8 cellular contexts compared by ENCODE assay signal in genomic region chr18:76565238-76566173, GRCh38.
DNase-seq lines count a peak whose midpoint lies in the region; ATAC-seq and TF ChIP-seq lines count a peak whose summit lies in the region.

No MANE protein-coding gene starts in this region.

- no peak overlapping the region for H3K4me2 ChIP-seq in neural cell (ENCODE audit: low read length)

- no peak for TF ChIP-seq POLR2A in gastroesophageal sphincter (IDR thresholded peaks at IDR 0.05)

- no peak for TF ChIP-seq EP300 in gastroesophageal sphincter (IDR thresholded peaks at IDR 0.05)
- TF ChIP-seq EP300 in neural cell (conservative IDR thresholded peaks at IDR 0.05; ENCODE audit: poor library complexity, severe bottlenecking), result no peak

- H3K9me2 ChIP-seq in neural cell (ENCODE audit: insufficient read depth, low read length), result no peaks in the 10 kb centered on the region

- H3K27ac ChIP-seq in gastroesophageal sphincter (peak overlapping the region; percentile 72 to 86 (median 80)), neural cell (ENCODE audit: low read length) (no peak overlapping the region)

- H3K79me2 ChIP-seq in neural cell (replicated peaks; ENCODE audit: insufficient read depth, low read length), result no peaks in the 10 kb centered on the region

- ATAC-seq in gastroesophageal sphincter (peak; percentile 94), GM19324 (IDR thresholded peaks at IDR 0.05; ENCODE audit: low FRiP score, unreplicated experiment) (no peak), GM18868 (IDR thresholded peaks at IDR 0.05; ENCODE audit: unreplicated experiment) (no peak)

- H3K4me3 ChIP-seq in AG10803 (ENCODE audit: low read length) (peak overlapping the region; percentile 67), gastroesophageal sphincter (peak overlapping the region; percentile 35 to 43), neural cell (ENCODE audit: low read length) (peak overlapping the region; percentile 1)

- H3K4me1 ChIP-seq in gastroesophageal sphincter, result peaks cover 0 to 26% (median 6%) of the 10 kb centered on the region in 3 donors

- H3F3A ChIP-seq in neural cell (ENCODE audit: insufficient read depth, low read length, poor library complexity, severe bottlenecking), result no peaks in the 10 kb centered on the region

- no peak overlapping the region for H3K9ac ChIP-seq in neural cell (ENCODE audit: low read length)

- TF ChIP-seq CTCF in AG10803 (conservative IDR thresholded peaks at IDR 0.05; ENCODE audit: low read length) (peak; percentile 15), gastroesophageal sphincter (IDR thresholded peaks at IDR 0.05) (no peak), neural cell (IDR thresholded peaks at IDR 0.05; ENCODE audit: poor library complexity, severe bottlenecking) (no peak)

- TF ChIP-seq RAD21 in neural cell (conservative IDR thresholded peaks at IDR 0.05), result no peak

- H3K36me3 ChIP-seq in gastroesophageal sphincter (no peaks in the 10 kb centered on the region), neural cell (ENCODE audit: insufficient read depth, low read length) (no peaks in the 10 kb centered on the region)

- 17 to 20% methylated on average over 15 to 23 of the region's 23 CpGs for WGBS in gastroesophageal sphincter (ENCODE audit: low coverage in 1 of 2), 2 donors

- H3K27me3 ChIP-seq in gastroesophageal sphincter (no peaks in the 10 kb centered on the region), neural cell (ENCODE audit: insufficient read depth, low read depth, low read length) (no peaks in the 10 kb centered on the region)

- H2AFZ ChIP-seq in neural cell (ENCODE audit: low read depth, low read length), result no peak overlapping the region

- no peaks in the 10 kb centered on the region for H3K9me3 ChIP-seq in gastroesophageal sphincter
- no peaks in the 10 kb centered on the region for H3K9me3 ChIP-seq in neural cell (ENCODE audit: low read length)

- no peaks in the 10 kb centered on the region for H4K20me1 ChIP-seq in neural cell (ENCODE audit: insufficient read depth)

- peak; percentile 98 for DNase-seq in AG10803 (ENCODE audit: low read depth)
- peak; percentile 83 for DNase-seq in LHCN-M2 (ENCODE audit: low read depth)
- DNase-seq in SW480 (ENCODE audit: low spot score), result peak; percentile 64
- no peak for DNase-seq in NCI-H2107 treated with DMSO at 0.1 percent for 48 hours (lab: John Stamatoyannopoulos, UW; ENCODE audit: unreplicated experiment)

TF ChIP-seq in neural cell, 6 proteins besides CTCF, POLR2A, EP300 and RAD21:
- TF ChIP-seq MXI1 (conservative IDR thresholded peaks at IDR 0.05; ENCODE audit: poor library complexity, severe bottlenecking) (peak; percentile 59), SMC3 (conservative IDR thresholded peaks at IDR 0.05; ENCODE audit: poor library complexity) (no peak)

Comparison
In these comparisons a context has a peak if more than half of its experiments do, and no peak if none do; other contexts are left out.
1. H3K4me3 ChIP-seq: peak in every context shown above with its lines; median percentile 67 in AG10803; 39 in gastroesophageal sphincter; 1 in neural cell.